In the genomic region with DNA sequence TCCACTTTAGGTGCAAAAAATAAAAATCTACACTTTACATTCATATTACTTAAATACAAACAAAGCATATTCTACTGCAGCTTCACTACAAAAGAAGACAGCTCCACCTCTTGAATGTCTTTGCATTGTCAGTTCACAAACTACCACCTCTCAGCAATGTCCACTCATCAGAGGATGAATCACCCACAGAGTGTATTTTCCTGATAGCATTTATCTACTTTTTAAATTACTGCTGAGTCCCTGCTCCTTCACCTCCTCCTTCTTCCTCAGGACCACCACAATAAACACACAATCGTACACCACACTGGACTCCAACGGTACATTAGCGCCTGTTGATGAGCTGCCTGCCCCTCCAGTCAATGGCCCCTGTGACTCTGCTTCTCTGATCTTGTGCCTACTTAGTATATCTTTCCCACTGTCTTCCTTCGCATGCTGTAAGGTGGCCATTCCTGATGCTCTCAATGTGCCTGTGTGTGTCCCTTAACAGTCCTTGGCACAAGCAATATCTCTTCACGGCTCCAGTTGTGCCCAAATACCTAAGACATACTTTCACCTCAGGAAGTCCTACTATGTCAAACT, we compare ENCODE assay signal across 1 cellular context.
TF ChIP-seq lines count a peak whose summit lies in the region.

No MANE protein-coding gene starts in this region.

TF ChIP-seq in K562, 482 proteins besides CTCF, POLR2A, EP300 and RAD21 (continued from another document and continues in another):
- TF ChIP-seq, protein P1, sequence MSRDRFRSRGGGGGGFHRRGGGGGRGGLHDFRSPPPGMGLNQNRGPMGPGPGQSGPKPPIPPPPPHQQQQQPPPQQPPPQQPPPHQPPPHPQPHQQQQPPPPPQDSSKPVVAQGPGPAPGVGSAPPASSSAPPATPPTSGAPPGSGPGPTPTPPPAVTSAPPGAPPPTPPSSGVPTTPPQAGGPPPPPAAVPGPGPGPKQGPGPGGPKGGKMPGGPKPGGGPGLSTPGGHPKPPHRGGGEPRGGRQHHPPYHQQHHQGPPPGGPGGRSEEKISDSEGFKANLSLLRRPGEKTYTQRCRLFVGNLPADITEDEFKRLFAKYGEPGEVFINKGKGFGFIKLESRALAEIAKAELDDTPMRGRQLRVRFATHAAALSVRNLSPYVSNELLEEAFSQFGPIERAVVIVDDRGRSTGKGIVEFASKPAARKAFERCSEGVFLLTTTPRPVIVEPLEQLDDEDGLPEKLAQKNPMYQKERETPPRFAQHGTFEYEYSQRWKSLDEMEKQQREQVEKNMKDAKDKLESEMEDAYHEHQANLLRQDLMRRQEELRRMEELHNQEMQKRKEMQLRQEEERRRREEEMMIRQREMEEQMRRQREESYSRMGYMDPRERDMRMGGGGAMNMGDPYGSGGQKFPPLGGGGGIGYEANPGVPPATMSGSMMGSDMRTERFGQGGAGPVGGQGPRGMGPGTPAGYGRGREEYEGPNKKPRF (IDR thresholded peaks at IDR 0.05; ENCODE audit: low read depth, low read length) = no peak
- no peak for TF ChIP-seq DIDO1 (tag; IDR thresholded peaks at IDR 0.05; ENCODE audit: low read depth)
- no peak for TF ChIP-seq GATA2 (CRISPR knock-in tag; IDR thresholded peaks at IDR 0.05)
- no peak for TF ChIP-seq GABPB1 (CRISPR knock-in tag; IDR thresholded peaks at IDR 0.05)
- no peak for TF ChIP-seq FOXA3 (CRISPR knock-in tag; conservative IDR thresholded peaks at IDR 0.05 in 1 of 2, IDR thresholded peaks at IDR 0.05 in 1 of 2)
- no peak for TF ChIP-seq ZNF589 (CRISPR knock-in tag; IDR thresholded peaks at IDR 0.05; ENCODE audit: low read depth)
- TF ChIP-seq ZBTB7A (IDR thresholded peaks at IDR 0.05; ENCODE audit: borderline replicate concordance, control insufficient read depth, low read depth, low read length) = no peak
- no peak for TF ChIP-seq TRIM28 (IDR thresholded peaks at IDR 0.05)
- TF ChIP-seq, protein P2, sequence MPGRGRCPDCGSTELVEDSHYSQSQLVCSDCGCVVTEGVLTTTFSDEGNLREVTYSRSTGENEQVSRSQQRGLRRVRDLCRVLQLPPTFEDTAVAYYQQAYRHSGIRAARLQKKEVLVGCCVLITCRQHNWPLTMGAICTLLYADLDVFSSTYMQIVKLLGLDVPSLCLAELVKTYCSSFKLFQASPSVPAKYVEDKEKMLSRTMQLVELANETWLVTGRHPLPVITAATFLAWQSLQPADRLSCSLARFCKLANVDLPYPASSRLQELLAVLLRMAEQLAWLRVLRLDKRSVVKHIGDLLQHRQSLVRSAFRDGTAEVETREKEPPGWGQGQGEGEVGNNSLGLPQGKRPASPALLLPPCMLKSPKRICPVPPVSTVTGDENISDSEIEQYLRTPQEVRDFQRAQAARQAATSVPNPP (IDR thresholded peaks at IDR 0.05; ENCODE audit: borderline replicate concordance, insufficient read depth, insufficient read length) = no peak
- TF ChIP-seq ZNF436 (CRISPR knock-in tag; IDR thresholded peaks at IDR 0.05) = no peak
- TF ChIP-seq GTF2E2 (tag; IDR thresholded peaks at IDR 0.05) = no peak
- TF ChIP-seq NR2C1 (IDR thresholded peaks at IDR 0.05) = no peak
- TF ChIP-seq NR2C1 (tag; IDR thresholded peaks at IDR 0.05) = no peak
- no peak for TF ChIP-seq PRPF4 (IDR thresholded peaks at IDR 0.05; ENCODE audit: insufficient read depth, low read depth, low read length, poor library complexity, severe bottlenecking)
- no peak for TF ChIP-seq SREBF1 (IDR thresholded peaks at IDR 0.05; ENCODE audit: borderline replicate concordance, low read depth, low read length)
- TF ChIP-seq FOXK2 (conservative IDR thresholded peaks at IDR 0.05 in 1 of 2, IDR thresholded peaks at IDR 0.05 in 1 of 2; ENCODE audit: low read depth in 2 of 2) = no peak
- no peak for TF ChIP-seq MITF (IDR thresholded peaks at IDR 0.05)
- TF ChIP-seq, protein P3, sequence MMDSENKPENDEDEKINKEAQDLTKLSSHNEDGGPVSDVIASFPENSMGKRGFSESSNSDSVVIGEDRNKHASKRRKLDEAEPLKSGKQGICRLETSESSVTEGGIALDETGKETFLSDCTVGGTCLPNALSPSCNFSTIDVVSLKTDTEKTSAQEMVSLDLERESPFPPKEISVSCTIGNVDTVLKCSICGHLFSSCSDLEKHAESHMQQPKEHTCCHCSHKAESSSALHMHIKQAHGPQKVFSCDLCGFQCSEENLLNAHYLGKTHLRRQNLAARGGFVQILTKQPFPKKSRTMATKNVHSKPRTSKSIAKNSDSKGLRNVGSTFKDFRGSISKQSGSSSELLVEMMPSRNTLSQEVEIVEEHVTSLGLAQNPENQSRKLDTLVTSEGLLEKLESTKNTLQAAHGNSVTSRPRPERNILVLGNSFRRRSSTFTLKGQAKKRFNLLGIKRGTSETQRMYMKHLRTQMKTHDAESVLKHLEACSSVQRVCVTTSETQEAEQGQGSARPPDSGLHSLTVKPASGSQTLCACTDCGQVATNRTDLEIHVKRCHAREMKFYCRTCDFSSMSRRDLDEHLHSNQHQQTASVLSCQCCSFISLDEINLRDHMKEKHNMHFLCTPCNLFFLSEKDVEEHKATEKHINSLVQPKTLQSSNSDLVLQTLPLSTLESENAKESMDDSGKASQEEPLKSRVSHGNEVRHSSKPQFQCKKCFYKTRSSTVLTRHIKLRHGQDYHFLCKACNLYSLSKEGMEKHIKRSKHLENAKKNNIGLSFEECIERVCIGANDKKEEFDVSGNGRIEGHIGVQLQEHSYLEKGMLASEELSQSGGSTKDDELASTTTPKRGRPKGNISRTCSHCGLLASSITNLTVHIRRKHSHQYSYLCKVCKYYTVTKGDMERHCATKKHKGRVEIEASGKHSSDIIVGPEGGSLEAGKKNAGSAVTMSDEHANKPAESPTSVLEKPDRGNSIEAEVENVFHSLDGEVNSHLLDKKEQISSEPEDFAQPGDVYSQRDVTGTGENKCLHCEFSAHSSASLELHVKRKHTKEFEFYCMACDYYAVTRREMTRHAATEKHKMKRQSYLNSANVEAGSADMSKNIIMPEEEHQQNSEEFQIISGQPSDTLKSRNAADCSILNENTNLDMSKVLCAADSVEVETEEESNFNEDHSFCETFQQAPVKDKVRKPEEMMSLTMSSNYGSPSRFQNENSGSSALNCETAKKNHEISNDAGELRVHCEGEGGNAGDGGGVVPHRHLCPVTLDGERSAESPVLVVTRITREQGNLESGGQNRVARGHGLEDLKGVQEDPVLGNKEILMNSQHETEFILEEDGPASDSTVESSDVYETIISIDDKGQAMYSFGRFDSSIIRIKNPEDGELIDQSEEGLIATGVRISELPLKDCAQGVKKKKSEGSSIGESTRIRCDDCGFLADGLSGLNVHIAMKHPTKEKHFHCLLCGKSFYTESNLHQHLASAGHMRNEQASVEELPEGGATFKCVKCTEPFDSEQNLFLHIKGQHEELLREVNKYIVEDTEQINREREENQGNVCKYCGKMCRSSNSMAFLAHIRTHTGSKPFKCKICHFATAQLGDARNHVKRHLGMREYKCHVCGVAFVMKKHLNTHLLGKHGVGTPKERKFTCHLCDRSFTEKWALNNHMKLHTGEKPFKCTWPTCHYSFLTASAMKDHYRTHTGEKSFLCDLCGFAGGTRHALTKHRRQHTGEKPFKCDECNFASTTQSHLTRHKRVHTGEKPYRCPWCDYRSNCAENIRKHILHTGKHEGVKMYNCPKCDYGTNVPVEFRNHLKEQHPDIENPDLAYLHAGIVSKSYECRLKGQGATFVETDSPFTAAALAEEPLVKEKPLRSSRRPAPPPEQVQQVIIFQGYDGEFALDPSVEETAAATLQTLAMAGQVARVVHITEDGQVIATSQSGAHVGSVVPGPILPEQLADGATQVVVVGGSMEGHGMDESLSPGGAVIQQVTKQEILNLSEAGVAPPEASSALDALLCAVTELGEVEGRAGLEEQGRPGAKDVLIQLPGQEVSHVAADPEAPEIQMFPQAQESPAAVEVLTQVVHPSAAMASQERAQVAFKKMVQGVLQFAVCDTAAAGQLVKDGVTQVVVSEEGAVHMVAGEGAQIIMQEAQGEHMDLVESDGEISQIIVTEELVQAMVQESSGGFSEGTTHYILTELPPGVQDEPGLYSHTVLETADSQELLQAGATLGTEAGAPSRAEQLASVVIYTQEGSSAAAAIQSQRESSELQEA (IDR thresholded peaks at IDR 0.05; ENCODE audit: low read depth) = no peak
- TF ChIP-seq E2F1 (CRISPR knock-in tag; IDR thresholded peaks at IDR 0.05) = no peak
- TF ChIP-seq RREB1 (CRISPR knock-in tag; IDR thresholded peaks at IDR 0.05) = no peak
- TF ChIP-seq DPF2 (IDR thresholded peaks at IDR 0.05) = peak; percentile 93
- no peak for TF ChIP-seq ZNF143 (CRISPR knock-in tag; IDR thresholded peaks at IDR 0.05)
- TF ChIP-seq DDX20 (tag; IDR thresholded peaks at IDR 0.05; ENCODE audit: low read depth) = no peak
- no peak for TF ChIP-seq ZFPM2 (CRISPR knock-in tag; IDR thresholded peaks at IDR 0.05)
- TF ChIP-seq ZHX1 (conservative IDR thresholded peaks at IDR 0.05; ENCODE audit: low read length) = no peak
- TF ChIP-seq, protein P4, sequence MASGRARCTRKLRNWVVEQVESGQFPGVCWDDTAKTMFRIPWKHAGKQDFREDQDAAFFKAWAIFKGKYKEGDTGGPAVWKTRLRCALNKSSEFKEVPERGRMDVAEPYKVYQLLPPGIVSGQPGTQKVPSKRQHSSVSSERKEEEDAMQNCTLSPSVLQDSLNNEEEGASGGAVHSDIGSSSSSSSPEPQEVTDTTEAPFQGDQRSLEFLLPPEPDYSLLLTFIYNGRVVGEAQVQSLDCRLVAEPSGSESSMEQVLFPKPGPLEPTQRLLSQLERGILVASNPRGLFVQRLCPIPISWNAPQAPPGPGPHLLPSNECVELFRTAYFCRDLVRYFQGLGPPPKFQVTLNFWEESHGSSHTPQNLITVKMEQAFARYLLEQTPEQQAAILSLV (tag; IDR thresholded peaks at IDR 0.05) = no peak
- TF ChIP-seq ZNF124 (CRISPR knock-in tag; IDR thresholded peaks at IDR 0.05) = no peak
